ENCODE assay signal across 18 cellular contexts in the genomic region with DNA sequence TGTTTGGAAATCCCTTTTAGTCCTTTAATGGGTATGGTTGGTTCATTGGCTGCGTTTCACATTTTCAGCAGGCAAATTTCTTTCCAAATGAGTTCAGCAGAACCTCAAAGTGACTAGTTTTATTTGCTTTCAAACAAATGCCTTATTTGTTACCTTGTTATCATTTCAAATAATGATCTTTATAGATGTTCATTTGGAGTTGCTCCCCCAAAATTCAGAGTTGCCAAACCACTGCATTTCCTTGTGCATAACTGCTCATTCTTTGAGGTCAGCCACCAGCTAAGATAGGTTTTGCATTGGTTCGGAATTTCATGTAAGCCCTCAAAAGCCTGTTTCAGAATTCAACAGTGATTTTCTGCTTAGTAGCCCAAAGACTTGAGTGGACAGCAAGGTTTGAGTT.
DNase-seq lines count a peak whose midpoint lies in the region; ATAC-seq and TF ChIP-seq lines count a peak whose summit lies in the region.
"Had no signal": no experiment of that assay in that cellular context is flagged by ENCODE, and none has a peak within 500 bp of the region (broad histone marks: within the 10 kb centered on the region; RNA-seq: fewer than 3 reads in every experiment).

No MANE protein-coding gene starts in this region.

- no peak overlapping the region for H3K4me3 ChIP-seq in AG10803 (ENCODE audit: low read length)
- no peak overlapping the region for H3K4me3 ChIP-seq in heart right ventricle

- ATAC-seq in GM19455 (IDR thresholded peaks at IDR 0.05; ENCODE audit: unreplicated experiment) (no peak), HG03097 (IDR thresholded peaks at IDR 0.05; ENCODE audit: low FRiP score, unreplicated experiment) (no peak), heart right ventricle (no peak)
- ATAC-seq: CD8-positive, alpha-beta T cell had no signal

- no peaks in the 10 kb centered on the region for H3K27me3 ChIP-seq in heart right ventricle
- H3K27me3 ChIP-seq: BE2C had no signal

- no peak overlapping the region for H3K27ac ChIP-seq in heart right ventricle

- no peaks in the 10 kb centered on the region for H3K9me3 ChIP-seq in heart right ventricle
- H3K9me3 ChIP-seq: BE2C had no signal

- 94% methylated on average over 2 of the region's 2 CpGs for WGBS in heart right ventricle, 2 donors

- peak; percentile 34 for DNase-seq in AG10803 (ENCODE audit: low read depth)
- peak; percentile 28 for DNase-seq in M059J (ENCODE audit: low read depth)
- peak; percentile 88 for DNase-seq in astrocyte of the hippocampus (ENCODE audit: low read depth, low spot score)
- peak; percentile 47 for DNase-seq in fibroblast of peridontal ligament (ENCODE audit: extremely low read depth)
- DNase-seq in amniotic stem cell (lab: John Stamatoyannopoulos, UW), result no peak
- no peak for DNase-seq in heart right ventricle
- DNase-seq: 8988T; ACHN; BE2C; CD8-positive, alpha-beta T cell; COR-L47; DMS153; DMS79 treated with DMSO at 0.1 percent for 48 hours; EL; HCEC 1CT; HFFc6 had no signal

- no peak for TF ChIP-seq CTCF in AG10803 (conservative IDR thresholded peaks at IDR 0.05; ENCODE audit: low read length)
- TF ChIP-seq CTCF in heart right ventricle (IDR thresholded peaks at IDR 0.05), result no peak

- intact Hi-C loops in heart right ventricle (cut with DNase I), result no loop called here

- H3K36me3 ChIP-seq in heart right ventricle, result no peaks in the 10 kb centered on the region
- H3K36me3 ChIP-seq: BE2C had no signal

- no peaks in the 10 kb centered on the region for H3K4me1 ChIP-seq in heart right ventricle
- H3K4me1 ChIP-seq: BE2C had no signal

Comparison
In these comparisons a context has a peak if more than half of its experiments do, and no peak if none do; other contexts are left out.
1. DNase-seq: peak in AG10803 (single experiment), M059J (single experiment), astrocyte of the hippocampus (single experiment) and fibroblast of peridontal ligament (single experiment); none in amniotic stem cell (single experiment) and heart right ventricle (0 of 2).